8 cellular contexts compared by ENCODE assay signal in genomic region chr1:161638251-161638993, GRCh38. TPM values are rescaled to one million over a fixed set of nuclear protein-coding genes. Genes with fewer than 3 reads are reported as not detected.
"Had no signal": no experiment of that assay in that cellular context is flagged by ENCODE, and none has a peak within 500 bp of the region (broad histone marks: within the 10 kb centered on the region; RNA-seq: fewer than 3 reads in every experiment).

No MANE protein-coding gene starts in this region.

RNA-seq across cellular contexts. Expression of gene FCGR3B, which starts 7.4 kb away (rescaled TPM):
- total RNA-seq: OCI-LY7, PC-3, PC-9, RPMI7951, SJCRH30, SJSA1, SK-MEL-5 had no signal
- polyA plus RNA-seq: SK-N-SH had no signal

RNA-seq across cellular contexts. Expression of gene FCGR2B, which starts 24.5 kb away (rescaled TPM):
- total RNA-seq: PC-3, PC-9, SJCRH30, SJSA1 had no signal
